ENCODE assay signal across 27 cellular contexts in genomic region chr10:129894721-129895120, GRCh38.
"Had no signal": no experiment of that assay in that cellular context is flagged by ENCODE, and none has a peak within 500 bp of the region (broad histone marks: within the 10 kb centered on the region; RNA-seq: fewer than 3 reads in every experiment).

No MANE protein-coding gene starts in this region.

- ATAC-seq: body of pancreas; gastrocnemius medialis; left cardiac atrium; naive thymus-derived CD4-positive, alpha-beta T cell had no signal

- H3K4me1 ChIP-seq: adrenal gland, body of pancreas, testis, transverse colon had no signal

- H3K27me3 ChIP-seq: gastrocnemius medialis, testis had no signal

- H3K4me3 ChIP-seq: adrenal gland, body of pancreas, gastrocnemius medialis, testis, transverse colon had no signal

- FAIRE-seq: colon, endometrium, keratinocyte, urothelium cell line had no signal

- H3K36me3 ChIP-seq: adrenal gland, gastrocnemius medialis, transverse colon had no signal

- H3K9me3 ChIP-seq: adrenal gland, body of pancreas, gastrocnemius medialis, testis, transverse colon had no signal

- H3K27ac ChIP-seq: adrenal gland, body of pancreas, epithelial cell of prostate, testis, transverse colon had no signal

- DNase-seq: activated CD4-positive, alpha-beta T cell treated with anti-CD3 and anti-CD28 coated beads for 4 hours; activated CD4-positive, alpha-beta T cell treated with anti-CD3 and anti-CD28 coated beads, Interleukin-2, amount 50 U/mL, for 4 hours; activated effector memory CD4-positive, alpha-beta T cell treated with Interleukin-2 at 50 U/mL for 16 hours; activated naive CD4-positive, alpha-beta T cell treated with Interleukin-2 at 50 U/mL for 16 hours; activated naive CD8-positive, alpha-beta T cell treated with anti-CD3 and anti-CD28 coated beads for 36 hours; activated T-cell treated with anti-CD3 and anti-CD28 coated beads for 4 hours; adrenal gland; aorta; body of pancreas; dermis blood vessel endothelial cell; effector CD4-positive, alpha-beta T cell; gastrocnemius medialis; head of caudate nucleus; hippocampal formation; left cardiac atrium; mammary epithelial cell; naive thymus-derived CD4-positive, alpha-beta T cell; occipital lobe; right cardiac atrium; stimulated activated naive CD4-positive, alpha-beta T cell treated with Interleukin-2 at 50 U/mL for 16 hours; testis; transverse colon had no signal
